21 cellular contexts compared by ENCODE assay signal in genomic region chr5:145848854-145849253, GRCh38. TPM values are rescaled to one million over a fixed set of nuclear protein-coding genes. Genes with fewer than 3 reads are reported as not detected.
A peak's percentile ranks its signal among the peaks of the same experiment; 100 is the strongest.
DNase-seq lines count a peak whose midpoint lies in the region; ATAC-seq and TF ChIP-seq lines count a peak whose summit lies in the region.
"Had no signal": no experiment of that assay in that cellular context is flagged by ENCODE, and none has a peak within 500 bp of the region (broad histone marks: within the 10 kb centered on the region; RNA-seq: fewer than 3 reads in every experiment).

No MANE protein-coding gene starts in this region.

- no peaks in the 10 kb centered on the region for H3K36me3 ChIP-seq in brain microvascular endothelial cell (replicated peaks)
- no peaks in the 10 kb centered on the region for H3K36me3 ChIP-seq in mesendoderm (ENCODE audit: control insufficient read depth, insufficient read depth, low read length)
- H3K36me3 ChIP-seq: heart left ventricle had no signal

- peaks cover 2% of the 10 kb centered on the region for H3K9me3 Mint-ChIP-seq in stimulated activated memory B cell treated with anti-CD40 and anti-IgM and Interleukin-4, amounts not matched to agents 10 μg/mL and 1 μg/mL and 100 μg/mL, for 72 hours
- no peaks in the 10 kb centered on the region for H3K9me3 Mint-ChIP-seq in activated CD4-positive, alpha-beta memory T cell treated with anti-CD3 and anti-CD28 coated beads, Interleukin-2, amount 10 ng/mL, durations not matched to agents 7 days and 5 days

- no peak overlapping the region for H3K4me2 ChIP-seq in mesendoderm (ENCODE audit: low read length)

- no peak overlapping the region for H3K9ac ChIP-seq in mesendoderm (ENCODE audit: low read length)

- no peaks in the 10 kb centered on the region for H3K79me1 ChIP-seq in mesendoderm (ENCODE audit: low read length)

- H2BK120ac ChIP-seq in mesendoderm (ENCODE audit: low read depth, low read length): no peak overlapping the region

- H3K27ac ChIP-seq in brain microvascular endothelial cell: no peak overlapping the region
- H3K27ac ChIP-seq in mesendoderm (ENCODE audit: low read depth, low read length): no peak overlapping the region
- H3K27ac ChIP-seq: heart left ventricle had no signal

- CTCF ChIA-PET in activated CD4-positive, alpha-beta memory T cell treated with anti-CD3 and anti-CD28 coated beads, Interleukin-2, amount 10 ng/mL, durations not matched to agents 7 days and 5 days (lab: Charles Lee): no interaction called here

- no peak overlapping the region for H2BK15ac ChIP-seq in mesendoderm (replicated peaks; ENCODE audit: low read depth)

- TF ChIP-seq CTCF in brain microvascular endothelial cell (IDR thresholded peaks at IDR 0.05; ENCODE audit: low read depth, low read length, missing control alignments): no peak

- no CpG with 5 or more reads among the region's 1 CpG for WGBS in mesendoderm (ENCODE audit: extremely low coverage, insufficient coverage, low lambda C conversion rate)

- no peaks in the 10 kb centered on the region for H3K36me3 Mint-ChIP-seq in stimulated activated memory B cell treated with anti-CD40 and anti-IgM and Interleukin-4, amounts not matched to agents 10 μg/mL and 1 μg/mL and 100 μg/mL, for 72 hours
- H3K36me3 Mint-ChIP-seq in activated CD4-positive, alpha-beta memory T cell treated with anti-CD3 and anti-CD28 coated beads, Interleukin-2, amount 10 ng/mL, durations not matched to agents 7 days and 5 days (ENCODE audit: low read depth): no peaks in the 10 kb centered on the region
- H3K36me3 Mint-ChIP-seq: activated naive CD8-positive, alpha-beta T cell; CD14-positive monocyte; type B pancreatic cell had no signal

- no peak overlapping the region for H2BK5ac ChIP-seq in mesendoderm (ENCODE audit: low read length)

- no peak overlapping the region for H3K4ac ChIP-seq in mesendoderm (ENCODE audit: low read depth, low read length)

- H3K18ac ChIP-seq in mesendoderm (ENCODE audit: low read length): no peak overlapping the region

- no peak overlapping the region for H3K4me3 Mint-ChIP-seq in stimulated activated memory B cell treated with anti-CD40 and anti-IgM and Interleukin-4, amounts not matched to agents 10 μg/mL and 1 μg/mL and 100 μg/mL, for 72 hours
- no peak overlapping the region for H3K4me3 Mint-ChIP-seq in activated CD4-positive, alpha-beta memory T cell treated with anti-CD3 and anti-CD28 coated beads, Interleukin-2, amount 10 ng/mL, durations not matched to agents 7 days and 5 days
- H3K4me3 Mint-ChIP-seq: activated naive CD8-positive, alpha-beta T cell; activated T-cell treated with anti-CD3 and anti-CD28 coated beads, Interleukin-2, amount 50 U/mL, for 4 hours; CD14-positive monocyte; central memory CD8-positive, alpha-beta T cell; type B pancreatic cell had no signal

- H3K79me2 ChIP-seq in mesendoderm (ENCODE audit: control insufficient read depth, insufficient read depth, low read length): no peaks in the 10 kb centered on the region

- no peak overlapping the region for H4K5ac ChIP-seq in mesendoderm (ENCODE audit: low read length)

- no peak overlapping the region for H3K27ac Mint-ChIP-seq in stimulated activated memory B cell treated with anti-CD40 and anti-IgM and Interleukin-4, amounts not matched to agents 10 μg/mL and 1 μg/mL and 100 μg/mL, for 72 hours
- no peak overlapping the region for H3K27ac Mint-ChIP-seq in activated CD4-positive, alpha-beta memory T cell treated with anti-CD3 and anti-CD28 coated beads, Interleukin-2, amount 10 ng/mL, durations not matched to agents 7 days and 5 days
- H3K27ac Mint-ChIP-seq: activated naive CD8-positive, alpha-beta T cell; CD14-positive monocyte; type B pancreatic cell had no signal

- H3K56ac ChIP-seq in mesendoderm (ENCODE audit: low read length): no peak overlapping the region

- DNase-seq in HCEC 1CT (peak; percentile 54), NCI-H2107 treated with DMSO at 0.1 percent for 48 hours (lab: John Stamatoyannopoulos, UW; ENCODE audit: unreplicated experiment) (peak; percentile 23), brain microvascular endothelial cell (peak; percentile 67), kidney tubule cell (ENCODE audit: low spot score) (peak; percentile 59), mesendoderm (no peak)
- no peak for DNase-seq in activated CD4-positive, alpha-beta memory T cell treated with anti-CD3 and anti-CD28 coated beads, Interleukin-2, amount 10 ng/mL, durations not matched to agents 7 days and 5 days
- DNase-seq: activated CD4-positive, alpha-beta T cell treated with anti-CD3 and anti-CD28 coated beads, Interleukin-2, amount 50 U/mL, for 48 hours; activated T-cell treated with anti-CD3 and anti-CD28 coated beads, Interleukin-2, amount 50 U/mL, for 4 hours; heart left ventricle; KBM-7; NCI-H1105 treated with DMSO at 0.1 percent for 48 hours; stimulated activated CD4-positive, alpha-beta T cell treated with anti-CD3 and anti-CD28 coated beads, Interleukin-12 subunit alpha, Interleukin-12 subunit beta, amount 100 ng/mL, for 4 hours; stimulated activated naive CD4-positive, alpha-beta T cell treated with Interleukin-2 at 50 U/mL for 16 hours had no signal

- H2AK5ac ChIP-seq in mesendoderm (ENCODE audit: low read length): no peak overlapping the region

- POLR2A ChIA-PET in activated CD4-positive, alpha-beta memory T cell treated with anti-CD3 and anti-CD28 coated beads, Interleukin-2, amount 10 ng/mL, durations not matched to agents 7 days and 5 days (lab: Charles Lee): no interaction called here

- no peak overlapping the region for H3K4me3 ChIP-seq in brain microvascular endothelial cell (ENCODE audit: low read depth, low read length)
- H3K4me3 ChIP-seq in mesendoderm (ENCODE audit: low read length): no peak overlapping the region
- H3K4me3 ChIP-seq: heart left ventricle had no signal

- H3K23ac ChIP-seq in mesendoderm (ENCODE audit: low read length): no peak overlapping the region

- H3K27me3 Mint-ChIP-seq in stimulated activated memory B cell treated with anti-CD40 and anti-IgM and Interleukin-4, amounts not matched to agents 10 μg/mL and 1 μg/mL and 100 μg/mL, for 72 hours: no peaks in the 10 kb centered on the region
- H3K27me3 Mint-ChIP-seq in activated CD4-positive, alpha-beta memory T cell treated with anti-CD3 and anti-CD28 coated beads, Interleukin-2, amount 10 ng/mL, durations not matched to agents 7 days and 5 days: peaks cover 12% of the 10 kb centered on the region
- H3K27me3 Mint-ChIP-seq: type B pancreatic cell had no signal

- H4K8ac ChIP-seq in mesendoderm (ENCODE audit: low read depth, low read length): no peak overlapping the region

- no peak for ATAC-seq in stimulated activated memory B cell treated with anti-CD40 and anti-IgM and Interleukin-4, amounts not matched to agents 10 μg/mL and 1 μg/mL and 100 μg/mL, for 72 hours
- ATAC-seq in HG03135 (IDR thresholded peaks at IDR 0.05; ENCODE audit: unreplicated experiment): no peak
- ATAC-seq: activated T-cell treated with anti-CD3 and anti-CD28 coated beads, Interleukin-2, amount 50 U/mL, for 4 hours; heart left ventricle had no signal

- in situ Hi-C loops in brain microvascular endothelial cell (cut with HindIII; ENCODE audit: low pct_ligation_motif_present, low sequenced_read_pairs): no loop called here

- no peaks in the 10 kb centered on the region for H3K27me3 ChIP-seq in brain microvascular endothelial cell (replicated peaks)
- H3K27me3 ChIP-seq in mesendoderm (ENCODE audit: insufficient read depth, low read length, poor library complexity): no peaks in the 10 kb centered on the region
- H3K27me3 ChIP-seq: heart left ventricle had no signal

- H3K4me1 Mint-ChIP-seq in stimulated activated memory B cell treated with anti-CD40 and anti-IgM and Interleukin-4, amounts not matched to agents 10 μg/mL and 1 μg/mL and 100 μg/mL, for 72 hours: no peaks in the 10 kb centered on the region
- H3K4me1 Mint-ChIP-seq in activated CD4-positive, alpha-beta memory T cell treated with anti-CD3 and anti-CD28 coated beads, Interleukin-2, amount 10 ng/mL, durations not matched to agents 7 days and 5 days: no peaks in the 10 kb centered on the region
- H3K4me1 Mint-ChIP-seq: CD14-positive monocyte; central memory CD8-positive, alpha-beta T cell had no signal

- no peaks in the 10 kb centered on the region for H3K4me1 ChIP-seq in mesendoderm (ENCODE audit: control insufficient read depth, low read depth, low read length)
- H3K4me1 ChIP-seq: heart left ventricle had no signal

RNA-seq across cellular contexts. Expression of gene PRELID2, which starts 13.7 kb away (rescaled TPM):
- 1 to 10 TPM; 4.3 to 5.2 TPM for total RNA-seq in activated CD4-positive, alpha-beta memory T cell treated with anti-CD3 and anti-CD28 coated beads, Interleukin-2, amount 10 ng/mL, durations not matched to agents 7 days and 5 days
- 4.7 TPM for polyA plus RNA-seq in mesendoderm (2013, experiment 1 of 2)
- polyA plus RNA-seq in mesendoderm (2013, experiment 2 of 2): 4.5 TPM
- polyA plus RNA-seq: neural cell had no signal

RNA-seq across cellular contexts. Expression of gene GRXCR2, which starts 24.0 kb away (rescaled TPM):
- total RNA-seq in activated CD4-positive, alpha-beta memory T cell treated with anti-CD3 and anti-CD28 coated beads, Interleukin-2, amount 10 ng/mL, durations not matched to agents 7 days and 5 days: not detected
- polyA plus RNA-seq in mesendoderm (2013, experiment 1 of 2): 0.01 TPM
- not detected for polyA plus RNA-seq in mesendoderm (2013, experiment 2 of 2)
- total RNA-seq: activated T-cell treated with anti-CD3 and anti-CD28 coated beads, Interleukin-2, amount 50 U/mL, for 4 hours; pulmonary artery endothelial cell had no signal
- polyA plus RNA-seq: CD14-positive monocyte, neural cell had no signal

Comparison
In these comparisons a context has a peak if more than half of its experiments do, and no peak if none do; other contexts are left out.
1. DNase-seq: peak in HCEC 1CT (single experiment), NCI-H2107 treated with DMSO at 0.1 percent for 48 hours (single experiment), brain microvascular endothelial cell (single experiment) and kidney tubule cell (single experiment); none in activated CD4-positive, alpha-beta memory T cell treated with anti-CD3 and anti-CD28 coated beads, Interleukin-2, amount 10 ng/mL, durations not matched to agents 7 days and 5 days (single experiment) and mesendoderm (single experiment).